8 cellular contexts compared by ENCODE assay signal in the genomic region with DNA sequence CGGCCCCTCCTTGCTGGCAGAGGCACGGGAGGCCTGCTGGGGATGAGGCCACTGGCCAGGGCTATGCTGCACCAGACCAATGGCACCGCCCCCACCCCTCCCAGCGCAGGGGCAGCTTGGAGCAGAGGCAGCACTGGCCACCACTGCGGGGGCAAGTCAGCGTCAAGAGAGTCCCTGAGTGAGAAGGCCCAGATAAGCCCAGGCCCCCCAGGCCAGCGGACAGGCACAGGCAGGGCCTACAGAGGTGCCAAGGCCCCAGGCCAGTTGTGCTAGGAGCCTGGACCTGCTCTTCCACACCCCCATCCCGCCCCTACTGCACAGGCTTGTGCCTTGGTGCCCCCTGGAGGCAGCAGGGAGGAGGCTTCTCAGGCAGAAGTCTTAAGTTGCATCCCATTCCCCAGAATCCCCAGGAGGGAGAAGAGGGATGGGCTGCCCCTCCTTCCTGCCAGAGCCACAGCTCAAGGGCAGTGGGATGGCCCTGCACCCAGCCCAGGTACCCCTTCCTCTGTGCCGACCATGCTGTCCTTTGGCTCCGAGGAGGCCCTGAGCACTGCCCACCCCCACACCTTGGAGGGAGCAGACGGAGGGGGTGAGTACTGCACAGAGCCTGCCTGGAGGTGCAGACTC. TPM values are rescaled to one million over a fixed set of nuclear protein-coding genes. Genes with fewer than 3 reads are reported as not detected.
DNase-seq lines count a peak whose midpoint lies in the region; ATAC-seq and TF ChIP-seq lines count a peak whose summit lies in the region.

No MANE protein-coding gene starts in this region.

- CTCF ChIA-PET in AG04450 (lab: Charles Lee), result interaction anchor here (0.6 to 2.6 kb wide), 18 partner anchors 7 to 1519 kb away, joined by 3 to 21 read pairs (median 4); a partner anchor contains a TSS
- CTCF ChIA-PET in activated CD8-positive, alpha-beta T cell treated with anti-CD3 and anti-CD28 coated beads, Interleukin-2, amount 10 ng/mL, durations not matched to agents 7 days and 5 days (lab: Charles Lee), result interaction anchor here (1.0 to 1.2 kb wide), 2 partner anchors 12 to 372 kb away, joined by 3 read pairs; no protein-coding TSS in a partner anchor

- H3K9me3 Mint-ChIP-seq in activated CD8-positive, alpha-beta T cell treated with anti-CD3 and anti-CD28 coated beads, Interleukin-2, amount 10 ng/mL, durations not matched to agents 7 days and 5 days (ENCODE audit: insufficient read depth), result no peaks in the 10 kb centered on the region

- no peak for ATAC-seq in activated CD8-positive, alpha-beta T cell treated with anti-CD3 and anti-CD28 coated beads, Interleukin-2, amount 10 ng/mL, durations not matched to agents 7 days and 5 days
- no peak for ATAC-seq in HG02973 (IDR thresholded peaks at IDR 0.05; ENCODE audit: unreplicated experiment)
- ATAC-seq in HG03175 (IDR thresholded peaks at IDR 0.05; ENCODE audit: unreplicated experiment), result no peak

- H3K9me3 ChIP-seq in AG04450 (ENCODE audit: control insufficient read depth, insufficient read depth, low read length), result no peaks in the 10 kb centered on the region

- H3K27me3 Mint-ChIP-seq in activated CD8-positive, alpha-beta T cell treated with anti-CD3 and anti-CD28 coated beads, Interleukin-2, amount 10 ng/mL, durations not matched to agents 7 days and 5 days (ENCODE audit: low read depth), result no peaks in the 10 kb centered on the region

- H3K27ac ChIP-seq in AG04450 (ENCODE audit: low read depth, low read length), result no peak overlapping the region

- H3K4me3 ChIP-seq in AG04450 (ENCODE audit: low read depth, low read length) (no peak overlapping the region), foreskin fibroblast (ENCODE audit: low read depth in 1 of 2, low read length in 2 of 2) (no peak overlapping the region)

- peaks cover 36% of the 10 kb centered on the region for H3K36me3 Mint-ChIP-seq in activated CD8-positive, alpha-beta T cell treated with anti-CD3 and anti-CD28 coated beads, Interleukin-2, amount 10 ng/mL, durations not matched to agents 7 days and 5 days (ENCODE audit: low read depth)

- no peak overlapping the region for H3K27ac Mint-ChIP-seq in activated CD8-positive, alpha-beta T cell treated with anti-CD3 and anti-CD28 coated beads, Interleukin-2, amount 10 ng/mL, durations not matched to agents 7 days and 5 days

- TF ChIP-seq CTCF in AG04450 (IDR thresholded peaks at IDR 0.05; ENCODE audit: low read depth, low read length) (peak; percentile 83), GM12873 (IDR thresholded peaks at IDR 0.05; ENCODE audit: insufficient read depth, low read depth, low read length, missing control alignments) (peak; percentile 61), foreskin fibroblast (IDR thresholded peaks at IDR 0.05; ENCODE audit: low read depth, low read length) (peak; percentile 76)

- no peaks in the 10 kb centered on the region for H3K27me3 ChIP-seq in AG04450 (ENCODE audit: control insufficient read depth, insufficient read depth, low read length)

- no peak overlapping the region for H3K4me3 Mint-ChIP-seq in activated CD8-positive, alpha-beta T cell treated with anti-CD3 and anti-CD28 coated beads, Interleukin-2, amount 10 ng/mL, durations not matched to agents 7 days and 5 days

- POLR2A ChIA-PET in AG04450 (lab: Yijun Ruan, JAX), result interaction anchor here (0.9 to 1.1 kb wide), 2 partner anchors 11 to 36 kb away, joined by 3 to 4 read pairs; a partner anchor contains a TSS
- POLR2A ChIA-PET in activated CD8-positive, alpha-beta T cell treated with anti-CD3 and anti-CD28 coated beads, Interleukin-2, amount 10 ng/mL, durations not matched to agents 7 days and 5 days (lab: Charles Lee), result interaction anchor here (0.6 to 1.2 kb wide), 2 partner anchors 64 to 68 kb away, joined by 3 to 4 read pairs; a partner anchor contains a TSS

- peak; percentile 45 for DNase-seq in AG04450 (ENCODE audit: low read depth, low spot score)
- peak; percentile 35 for DNase-seq in NCI-H446 treated with DMSO at 0.1 percent for 48 hours (lab: John Stamatoyannopoulos, UW)
- DNase-seq in activated CD8-positive, alpha-beta T cell treated with anti-CD3 and anti-CD28 coated beads, Interleukin-2, amount 10 ng/mL, durations not matched to agents 7 days and 5 days, result peak; percentile 46
- peak; percentile 68 to 89 for DNase-seq in foreskin fibroblast
- DNase-seq in nucleus accumbens (lab: John Stamatoyannopoulos, UW), result peak in 34 of 56 donors; percentile 15 to 75 (median 36)

- peaks cover 37% of the 10 kb centered on the region for H3K4me1 Mint-ChIP-seq in activated CD8-positive, alpha-beta T cell treated with anti-CD3 and anti-CD28 coated beads, Interleukin-2, amount 10 ng/mL, durations not matched to agents 7 days and 5 days (ENCODE audit: low read depth)

RNA-seq across cellular contexts. Expression of a gene that starts 35.8 kb away (rescaled TPM):
- 41.3 and 48.5 TPM in 2 replicates for polyA plus RNA-seq in AG04450 (2011; rRNA removed)
- polyA minus RNA-seq in AG04450 (2011; rRNA and poly(A)+ RNA removed), result 26.6 and 29.5 TPM in 2 replicates
- 1 to 10 TPM; 1.5 to 2.0 TPM for total RNA-seq in activated CD8-positive, alpha-beta T cell treated with anti-CD3 and anti-CD28 coated beads, Interleukin-2, amount 10 ng/mL, durations not matched to agents 7 days and 5 days

RNA-seq across cellular contexts. Expression of a gene that starts 36.4 kb away (rescaled TPM):
- 16.8 and 17.1 TPM in 2 replicates for polyA plus RNA-seq in AG04450 (2011; rRNA removed)
- 22.7 and 26.1 TPM in 2 replicates for polyA minus RNA-seq in AG04450 (2011; rRNA and poly(A)+ RNA removed)
- total RNA-seq in activated CD8-positive, alpha-beta T cell treated with anti-CD3 and anti-CD28 coated beads, Interleukin-2, amount 10 ng/mL, durations not matched to agents 7 days and 5 days, result 10 to 100 TPM; 83.5 to 85.8 TPM

RNA-seq across cellular contexts. Expression of a gene that starts 43.2 kb away (rescaled TPM):
- 0.05 TPM in 1 of 2 replicates, not detected in the other for polyA plus RNA-seq in AG04450 (2011; rRNA removed)
- polyA minus RNA-seq in AG04450 (2011; rRNA and poly(A)+ RNA removed), result not detected in 2 replicates
- total RNA-seq in activated CD8-positive, alpha-beta T cell treated with anti-CD3 and anti-CD28 coated beads, Interleukin-2, amount 10 ng/mL, durations not matched to agents 7 days and 5 days, result not detected
